ENCODE assay signal across 12 cellular contexts in the genomic region with DNA sequence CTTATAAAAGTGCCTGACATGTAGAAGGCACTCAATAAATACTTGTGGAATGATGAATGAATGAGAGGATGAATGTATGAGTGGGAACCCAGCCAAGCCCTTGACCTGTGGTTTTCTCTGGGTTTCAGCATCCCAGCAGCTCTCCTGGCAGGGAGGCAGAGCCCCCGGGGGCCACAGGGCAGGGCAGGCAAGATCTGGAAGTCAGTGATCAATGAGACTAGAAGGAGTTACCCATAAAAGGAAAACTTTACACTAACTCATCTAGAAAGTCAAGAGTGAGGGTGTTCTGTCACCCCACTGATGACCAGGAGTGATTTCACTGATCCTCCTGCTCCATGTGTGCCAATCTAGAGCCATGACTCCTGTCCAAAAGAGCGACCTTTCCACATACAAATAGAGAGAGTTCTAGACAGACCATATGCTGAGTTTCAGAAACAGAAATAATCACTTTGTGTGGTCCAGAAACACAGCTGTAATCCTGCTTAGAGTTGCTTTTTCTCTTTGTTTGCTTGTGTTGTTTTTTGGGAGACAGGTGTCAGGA. TPM values are rescaled to one million over a fixed set of nuclear protein-coding genes. Genes with fewer than 3 reads are reported as not detected.
A peak's percentile ranks its signal among the peaks of the same experiment; 100 is the strongest.
DNase-seq lines count a peak whose midpoint lies in the region; ATAC-seq, FAIRE-seq and TF ChIP-seq lines count a peak whose summit lies in the region.
"Had no signal": no experiment of that assay in that cellular context is flagged by ENCODE, and none has a peak within 500 bp of the region (broad histone marks: within the 10 kb centered on the region; RNA-seq: fewer than 3 reads in every experiment).

No MANE protein-coding gene starts in this region.

- H4K20me1 ChIP-seq in astrocyte (ENCODE audit: insufficient read depth, low read length): no peaks in the 10 kb centered on the region

- intact Hi-C loops in lower leg skin (cut with DNase I; ENCODE audit: low total_unique reads): no loop called here

- peak overlapping the region; percentile 75 for H3K27ac Mint-ChIP-seq in astrocyte (ENCODE audit: unreplicated experiment)

- peaks cover 30% of the 10 kb centered on the region for H3K4me1 Mint-ChIP-seq in astrocyte (ENCODE audit: low read depth, unreplicated experiment)

- H3K9me3 ChIP-seq in A549 (no peaks in the 10 kb centered on the region; the same call in 2 of the 3 replicates), astrocyte (ENCODE audit: insufficient read depth, low read depth, low read length) (peaks cover 3% of the 10 kb centered on the region)

- peak overlapping the region in 1 of 2 experiments; percentile 71; a peak in 3 of 6 replicates for H3K27ac ChIP-seq in A549
- H3K27ac ChIP-seq in astrocyte (ENCODE audit: low read depth, low read length): peak overlapping the region; percentile 69
- H3K27ac ChIP-seq: cardiac muscle cell had no signal

- H3K36me3 Mint-ChIP-seq in astrocyte (ENCODE audit: low read depth, unreplicated experiment): no peaks in the 10 kb centered on the region

- H3K9me3 Mint-ChIP-seq in astrocyte (ENCODE audit: unreplicated experiment): no peaks in the 10 kb centered on the region

- H3K27me3 Mint-ChIP-seq in astrocyte (ENCODE audit: low read depth, unreplicated experiment): no peaks in the 10 kb centered on the region

- TF ChIP-seq POLR2A in A549 (IDR thresholded peaks at IDR 0.05; ENCODE audit: low read length) (no peak), lower leg skin (IDR thresholded peaks at IDR 0.05) (no peak)

- no peak overlapping the region for H2AFZ ChIP-seq in astrocyte (ENCODE audit: low read depth, low read length)

- peaks cover 41% of the 10 kb centered on the region for H3K4me1 ChIP-seq in A549
- H3K4me1 ChIP-seq in astrocyte (ENCODE audit: insufficient read depth, low read length): peaks cover 30% of the 10 kb centered on the region

- FAIRE-seq in A549 (lab: Jason Lieb, UNC) (no peak), astrocyte (lab: Jason Lieb, UNC) (no peak)
- FAIRE-seq: frontal cortex had no signal

- H3K79me2 ChIP-seq in astrocyte (ENCODE audit: insufficient read depth, low read length): no peaks in the 10 kb centered on the region

- TF ChIP-seq EP300 in A549 (IDR thresholded peaks at IDR 0.05): no peak

- peak overlapping the region; percentile 33; the same call in 2 of the 3 replicates for H3K4me2 ChIP-seq in A549
- peak overlapping the region; percentile 68 for H3K4me2 ChIP-seq in astrocyte (ENCODE audit: low read length)

- no peak overlapping the region for H3K4me3 ChIP-seq in A549
- no peak overlapping the region for H3K4me3 ChIP-seq in astrocyte (ENCODE audit: insufficient read depth, low read depth, low read length)
- no peak overlapping the region for H3K4me3 ChIP-seq in lower leg skin (ENCODE audit: low read depth, poor library complexity, severe bottlenecking)
- H3K4me3 ChIP-seq: cardiac muscle cell had no signal

- 51% methylated on average over 2 of the region's 2 CpGs for WGBS in A549 (ENCODE audit: missing lambda C conversion rate)
- WGBS in lower leg skin, 2 donors: 82 to 90% methylated on average over 2 of the region's 2 CpGs

- peak overlapping the region; percentile 13 for H3K9ac ChIP-seq in astrocyte (ENCODE audit: low read length)

- H3K4me3 Mint-ChIP-seq in astrocyte (ENCODE audit: unreplicated experiment): peak overlapping the region; percentile 35

- no peaks in the 10 kb centered on the region for H3K36me3 ChIP-seq in astrocyte (ENCODE audit: insufficient read depth, low read length)
- H3K36me3 ChIP-seq: cardiac muscle cell had no signal

- no peak for DNase-seq in A549 (ENCODE audit: low read depth in 1 of 2, low spot score in 1 of 2)
- DNase-seq in HT1080 (ENCODE audit: low read depth): peak; percentile 82
- DNase-seq in astrocyte (ENCODE audit: low read depth): peak; percentile 76
- peak; percentile 88 for DNase-seq in iris pigment epithelial cell (ENCODE audit: low read depth)
- DNase-seq in COR-L47 (lab: John Stamatoyannopoulos, UW): no peak
- no peak for DNase-seq in midbrain (lab: John Stamatoyannopoulos, UW)
- no peak for DNase-seq in lower leg skin (ENCODE audit: low spot score in 2 of 2)
- no peak for DNase-seq in retina
- DNase-seq: NCI-H1092, posterior cingulate gyrus had no signal

- CTCF ChIA-PET in A549 (lab: Yijun Ruan, JAX): interaction anchor here (1.0 kb wide), 1 partner anchor 52 kb away, joined by 4 read pairs; no protein-coding TSS in a partner anchor

- POLR2A ChIA-PET in A549 (lab: Yijun Ruan, JAX): no interaction called here

- no peak for ATAC-seq in A549

- TF ChIP-seq RAD21 in A549 (conservative IDR thresholded peaks at IDR 0.05 in 1 of 2, IDR thresholded peaks at IDR 0.05 in 1 of 2): no peak

- no peaks in the 10 kb centered on the region for H3K27me3 ChIP-seq in astrocyte (ENCODE audit: insufficient read depth, low read length)
- H3K27me3 ChIP-seq: cardiac muscle cell had no signal

- TF ChIP-seq CTCF in A549 (IDR thresholded peaks at IDR 0.05): no peak
- no peak for TF ChIP-seq CTCF in astrocyte (IDR thresholded peaks at IDR 0.05; ENCODE audit: insufficient read depth, low read depth, low read length)
- TF ChIP-seq CTCF in lower leg skin (IDR thresholded peaks at IDR 0.05): no peak

TF ChIP-seq in A549, 52 proteins besides CTCF, POLR2A, EP300 and RAD21 (continues in another document):
- TF ChIP-seq KDM5A (IDR thresholded peaks at IDR 0.05): no peak
- no peak for TF ChIP-seq FOSB (CRISPR knock-in tag; IDR thresholded peaks at IDR 0.05)
- no peak for TF ChIP-seq RCOR1 (IDR thresholded peaks at IDR 0.05; ENCODE audit: low read depth, low read length)
- TF ChIP-seq, protein P1, sequence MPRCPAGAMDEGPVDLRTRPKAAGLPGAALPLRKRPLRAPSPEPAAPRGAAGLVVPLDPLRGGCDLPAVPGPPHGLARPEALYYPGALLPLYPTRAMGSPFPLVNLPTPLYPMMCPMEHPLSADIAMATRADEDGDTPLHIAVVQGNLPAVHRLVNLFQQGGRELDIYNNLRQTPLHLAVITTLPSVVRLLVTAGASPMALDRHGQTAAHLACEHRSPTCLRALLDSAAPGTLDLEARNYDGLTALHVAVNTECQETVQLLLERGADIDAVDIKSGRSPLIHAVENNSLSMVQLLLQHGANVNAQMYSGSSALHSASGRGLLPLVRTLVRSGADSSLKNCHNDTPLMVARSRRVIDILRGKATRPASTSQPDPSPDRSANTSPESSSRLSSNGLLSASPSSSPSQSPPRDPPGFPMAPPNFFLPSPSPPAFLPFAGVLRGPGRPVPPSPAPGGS (IDR thresholded peaks at IDR 0.05): no peak
- TF ChIP-seq HDAC2 (IDR thresholded peaks at IDR 0.05): no peak
- no peak for TF ChIP-seq PBX3 (IDR thresholded peaks at IDR 0.05)
- no peak for TF ChIP-seq GATA3 (IDR thresholded peaks at IDR 0.05; ENCODE audit: borderline replicate concordance)
- TF ChIP-seq SMC3 (IDR thresholded peaks at IDR 0.05): no peak
- no peak for TF ChIP-seq CHD4 (IDR thresholded peaks at IDR 0.05; ENCODE audit: borderline replicate concordance)
- TF ChIP-seq CBX8 (IDR thresholded peaks at IDR 0.05): no peak

RNA-seq across cellular contexts. Expression of gene MGARP, which starts 37.4 kb away (rescaled TPM):
- 0.86 and 1.4 TPM in 2 replicates for polyA plus RNA-seq in A549 (2011; rRNA removed)
- 0.98 and 1.0 TPM in 2 replicates for polyA plus RNA-seq in A549 (2012; cell fraction: cytosol; rRNA removed)
- polyA plus RNA-seq in A549 (2012; cell fraction: nucleus; rRNA removed): 0.34 and 0.37 TPM in 2 replicates
- 1.1 to 1.4 TPM (median 1.1 TPM) in 3 replicates for polyA plus RNA-seq in A549 (2017; fragmentation: RNase III; extraction: RNeasy Plus Mini Kit Qiagen cat#74134 plus additional on column Dnase treatment)
- 0.25 TPM in 1 of 2 replicates, not detected in the other for polyA minus RNA-seq in A549 (2011; rRNA and poly(A)+ RNA removed)
- total RNA-seq in HT1080 (2014; rRNA removed; shearing (Covaris generic)): 0.07 TPM in 1 of 2 replicates, not detected in the other
- 0.05 and 0.12 TPM in 2 replicates for polyA plus RNA-seq in HT1080 (2015; cell fraction: cytosol; rRNA removed)
- polyA plus RNA-seq in HT1080 (2015; cell fraction: nucleus; rRNA removed): 0.12 TPM in 1 of 2 replicates, not detected in the other
- total RNA-seq in astrocyte: 0.36 and 0.45 TPM in 2 replicates
- 1 to 10 TPM in 1 of 4 donors, under 1 TPM in 1, not detected in 2; 0.84 to 1.2 TPM for total RNA-seq in lower leg skin

RNA-seq across cellular contexts. Expression of gene NAA15, which starts 58.7 kb away (rescaled TPM):
- polyA plus RNA-seq in A549 (2011; rRNA removed): 33.8 and 45.2 TPM in 2 replicates
- 4.8 and 5.0 TPM in 2 replicates for polyA plus RNA-seq in A549 (2012; cell fraction: cytosol; rRNA removed)
- polyA plus RNA-seq in A549 (2012; cell fraction: nucleus; rRNA removed): 3.9 and 5.3 TPM in 2 replicates
- 29.2 to 35.6 TPM (median 31.7 TPM) in 3 replicates for polyA plus RNA-seq in A549 (2017; fragmentation: RNase III; extraction: RNeasy Plus Mini Kit Qiagen cat#74134 plus additional on column Dnase treatment)
- polyA minus RNA-seq in A549 (2011; rRNA and poly(A)+ RNA removed): 13.4 and 13.6 TPM in 2 replicates
- 71.0 and 74.4 TPM in 2 replicates for total RNA-seq in HT1080 (2014; rRNA removed; shearing (Covaris generic))
- 44.4 and 54.1 TPM in 2 replicates for polyA plus RNA-seq in HT1080 (2015; cell fraction: cytosol; rRNA removed)
- 90.4 and 100.0 TPM in 2 replicates for polyA plus RNA-seq in HT1080 (2015; cell fraction: nucleus; rRNA removed)
- 59.3 and 64.5 TPM in 2 replicates for total RNA-seq in astrocyte
- 10 to 100 TPM; 17.5 to 28.5 (median 20.5) TPM for total RNA-seq in lower leg skin

RNA-seq across cellular contexts. Expression of gene NDUFC1, which starts 59.7 kb away (rescaled TPM):
- polyA plus RNA-seq in A549 (2011; rRNA removed) (45.7 and 63.3 TPM in 2 replicates), A549 (2017; fragmentation: RNase III; extraction: RNeasy Plus Mini Kit Qiagen cat#74134 plus additional on column Dnase treatment) (111 to 117 TPM (median 116 TPM) in 3 replicates)
- polyA plus RNA-seq in A549 (2012; cell fraction: cytosol; rRNA removed): 52.7 and 58.6 TPM in 2 replicates
- 22.1 and 22.7 TPM in 2 replicates for polyA plus RNA-seq in A549 (2012; cell fraction: nucleus; rRNA removed)
- polyA minus RNA-seq in A549 (2011; rRNA and poly(A)+ RNA removed): 5.0 and 6.5 TPM in 2 replicates
- 106 and 109 TPM in 2 replicates for total RNA-seq in HT1080 (2014; rRNA removed; shearing (Covaris generic))
- 87.2 and 107 TPM in 2 replicates for polyA plus RNA-seq in HT1080 (2015; cell fraction: cytosol; rRNA removed)
- polyA plus RNA-seq in HT1080 (2015; cell fraction: nucleus; rRNA removed): 27.4 and 36.6 TPM in 2 replicates
- total RNA-seq in astrocyte (49.2 and 52.4 TPM in 2 replicates), lower leg skin (10 to 100 TPM; 37.2 to 53.6 (median 46.8) TPM)

Comparison
In these comparisons a context has a peak if more than half of its experiments do, and no peak if none do; other contexts are left out.
1. DNase-seq: peak in HT1080 (single experiment), astrocyte (single experiment) and iris pigment epithelial cell (single experiment); none in A549 (0 of 2), COR-L47 (single experiment), midbrain (single experiment), lower leg skin (0 of 2) and retina (single experiment).